ENCODE assay signal across 8 cellular contexts in the genomic region with DNA sequence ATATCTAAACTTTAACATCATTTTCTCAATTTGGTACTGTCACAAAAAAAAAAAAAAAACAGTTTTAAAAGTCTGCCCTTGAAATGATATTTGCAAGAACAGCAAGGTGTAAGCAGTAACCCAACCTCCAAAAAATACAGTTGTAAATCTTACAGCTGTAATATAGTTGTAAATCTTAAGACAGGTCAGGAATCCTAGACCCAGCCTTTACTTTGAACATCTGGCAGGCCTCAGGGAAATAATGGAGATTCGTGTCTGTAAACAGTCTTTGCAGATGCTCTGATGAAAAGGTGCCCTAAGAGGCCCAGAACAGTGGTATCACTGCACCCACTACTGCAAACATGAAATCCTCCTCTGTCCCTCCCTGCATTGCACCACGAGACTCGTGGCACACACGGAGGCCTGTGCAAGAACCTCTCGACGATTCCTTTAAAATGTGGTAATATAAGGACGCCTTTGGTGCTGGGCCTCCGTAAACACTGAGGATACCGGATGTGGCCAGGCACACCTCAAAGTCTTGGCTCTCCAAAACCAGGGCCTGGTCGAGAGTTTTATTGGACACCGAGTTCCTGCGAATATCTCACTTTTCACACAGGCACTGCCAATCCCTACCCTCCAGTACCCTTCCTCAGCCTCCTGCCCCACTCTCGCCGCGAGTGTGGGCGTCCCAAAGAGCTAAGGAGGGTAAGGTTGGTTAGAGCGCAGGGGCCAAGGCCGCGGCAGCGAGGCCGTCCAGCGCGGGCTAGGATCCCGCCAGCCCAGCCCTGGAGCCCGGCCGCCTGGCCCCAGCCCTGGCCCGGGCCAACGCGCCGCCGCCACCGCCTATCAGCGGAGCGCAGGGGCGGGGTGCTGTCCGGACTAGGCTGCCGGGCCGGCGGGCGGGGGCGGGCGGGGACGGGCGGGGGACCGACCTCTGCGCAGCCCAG. TPM values are rescaled to one million over a fixed set of nuclear protein-coding genes. Genes with fewer than 3 reads are reported as not detected.
DNase-seq lines count a peak whose midpoint lies in the region; ATAC-seq and TF ChIP-seq lines count a peak whose summit lies in the region.

No MANE protein-coding gene starts in this region.

- ATAC-seq in HG02759 (IDR thresholded peaks at IDR 0.05; ENCODE audit: unreplicated experiment) (peak; percentile 83), right lobe of liver (peak; percentile 86 to 92 (median 87))

- no peak for TF ChIP-seq CTCF in 22Rv1 (IDR thresholded peaks at IDR 0.05)
- no peak for TF ChIP-seq CTCF in GM13976 (IDR thresholded peaks at IDR 0.05; ENCODE audit: borderline replicate concordance, control extremely low read depth, extremely low read depth, insufficient read depth, missing control alignments)
- TF ChIP-seq CTCF in right lobe of liver (IDR thresholded peaks at IDR 0.05), result no peak

- in situ Hi-C loops in GM13976 (cut with MboI; ENCODE audit: low sequenced_read_pairs, unreplicated experiment), result no loop called here

- no peak for TF ChIP-seq POLR2A in right lobe of liver (IDR thresholded peaks at IDR 0.05)

- intact Hi-C loops in dendritic cell treated with granulocyte-macrophage colony-stimulating factor and Interleukin-4, amounts not matched to agents 40 ng/mL and 50 ng/mL, for 4 days (cut with micrococcal nuclease), result loop anchor here (5.0 kb wide), 2 partner anchors 112 to 253 kb away; no protein-coding TSS in a partner anchor
- intact Hi-C loops in right lobe of liver (cut with DNase I), result no loop called here

- 21% methylated on average over 8 of the region's 46 CpGs for WGBS in right lobe of liver (ENCODE audit: insufficient coverage, low coverage, low lambda C conversion rate, missing lambda C conversion rate)

- no peaks in the 10 kb centered on the region for H3K9me3 Mint-ChIP-seq in dendritic cell treated with granulocyte-macrophage colony-stimulating factor and Interleukin-4, amounts not matched to agents 40 ng/mL and 50 ng/mL, for 4 days

- no peaks in the 10 kb centered on the region for H3K27me3 ChIP-seq in right lobe of liver

- peaks cover 0 to 13% (median 2%) of the 10 kb centered on the region in 4 donors for H3K4me1 ChIP-seq in right lobe of liver

- H3K27me3 Mint-ChIP-seq in dendritic cell treated with granulocyte-macrophage colony-stimulating factor and Interleukin-4, amounts not matched to agents 40 ng/mL and 50 ng/mL, for 4 days, result no peaks in the 10 kb centered on the region

- peak overlapping the region; percentile 81 for H3K27ac Mint-ChIP-seq in dendritic cell treated with granulocyte-macrophage colony-stimulating factor and Interleukin-4, amounts not matched to agents 40 ng/mL and 50 ng/mL, for 4 days

- no peaks in the 10 kb centered on the region for H3K9me3 ChIP-seq in right lobe of liver

- peak overlapping the region; percentile 32 to 75 (median 42) for H3K4me3 ChIP-seq in right lobe of liver

- H3K4me1 Mint-ChIP-seq in dendritic cell treated with granulocyte-macrophage colony-stimulating factor and Interleukin-4, amounts not matched to agents 40 ng/mL and 50 ng/mL, for 4 days (ENCODE audit: low read depth), result peaks cover 40% of the 10 kb centered on the region

- H3K27ac ChIP-seq in 22Rv1 (peak overlapping the region; percentile 94), right lobe of liver (peak overlapping the region; percentile 36 to 89 (median 71))

- peak overlapping the region; percentile 74 for H3K4me3 Mint-ChIP-seq in dendritic cell treated with granulocyte-macrophage colony-stimulating factor and Interleukin-4, amounts not matched to agents 40 ng/mL and 50 ng/mL, for 4 days

- no peaks in the 10 kb centered on the region for H3K36me3 ChIP-seq in right lobe of liver

- DNase-seq in GM13976 (ENCODE audit: low spot score) (peak; percentile 38), NCI-H2107 (lab: John Stamatoyannopoulos, UW) (peak; percentile 5), right lobe of liver (peak; percentile 80 to 81 (median 81))
- peak; percentile 64 for DNase-seq in activated CD4-positive, CD25-positive, alpha-beta regulatory T cell treated with anti-CD3 and anti-CD28 coated beads, Interleukin-2, amount 50 U/mL, for 72 hours
- DNase-seq in stimulated activated CD8-positive, alpha-beta memory T cell treated with anti-CD3 and anti-CD28 coated beads, Interleukin-15, amount 100 ng/mL, for 24 hours (ENCODE audit: low read depth), result peak; percentile 22

- peaks cover 12% of the 10 kb centered on the region for H3K36me3 Mint-ChIP-seq in dendritic cell treated with granulocyte-macrophage colony-stimulating factor and Interleukin-4, amounts not matched to agents 40 ng/mL and 50 ng/mL, for 4 days (ENCODE audit: low read depth)

RNA-seq across cellular contexts. Expression of gene REEP3, which starts 0.5 kb away (rescaled TPM):
- total RNA-seq in right lobe of liver, result 10 to 100 TPM; 21.1 to 38.8 (median 28.0) TPM

RNA-seq across cellular contexts. Expression of gene JMJD1C, which starts 54.9 kb away (rescaled TPM):
- 10 to 100 TPM; 29.6 to 53.3 (median 38.2) TPM for total RNA-seq in right lobe of liver

Comparison
In these comparisons a context has a peak if more than half of its experiments do, and no peak if none do; other contexts are left out.
1. Peak in every context shown above with its lines: DNase-seq, ATAC-seq, H3K4me3 ChIP-seq and H3K27ac ChIP-seq.
2. DNase-seq: peak in every context shown above with its lines; median percentile 81 in right lobe of liver; 64 in activated CD4-positive, CD25-positive, alpha-beta regulatory T cell treated with anti-CD3 and anti-CD28 coated beads, Interleukin-2, amount 50 U/mL, for 72 hours; 38 in GM13976; 22 in stimulated activated CD8-positive, alpha-beta memory T cell treated with anti-CD3 and anti-CD28 coated beads, Interleukin-15, amount 100 ng/mL, for 24 hours; 5 in NCI-H2107.